Comparison of ENCODE assay signal across 8 cellular contexts in genomic region chr20:2101057-2101934, GRCh38. TPM values are rescaled to one million over a fixed set of nuclear protein-coding genes. Genes with fewer than 3 reads are reported as not detected.
DNase-seq lines count a peak whose midpoint lies in the region; ATAC-seq lines count a peak whose summit lies in the region.

Gene STK35, plus strand, starts transcription at chr20:2101827. Its CDS starts 55 bp downstream, at chr20:2101882.

- peak; percentile 27 for ATAC-seq in GM18519 (IDR thresholded peaks at IDR 0.05; ENCODE audit: low FRiP score, unreplicated experiment)
- ATAC-seq in HG03025 (IDR thresholded peaks at IDR 0.05; ENCODE audit: low FRiP score, unreplicated experiment), result peak; percentile 41

- H3K9me3 Mint-ChIP-seq in stimulated activated naive CD8-positive, alpha-beta T cell treated with anti-CD3 and anti-CD28 coated beads, Interleukin-15, Interleukin-2, amounts not matched to agents 100 ng/mL and 50 ng/mL, for 24 hours, result no peaks in the 10 kb centered on the region

- peak within 1 kb of the TSS; percentile 99 for H3K27ac Mint-ChIP-seq in stimulated activated naive CD8-positive, alpha-beta T cell treated with anti-CD3 and anti-CD28 coated beads, Interleukin-15, Interleukin-2, amounts not matched to agents 100 ng/mL and 50 ng/mL, for 24 hours

- peaks cover 42% of the 10 kb centered on the region for H3K4me1 Mint-ChIP-seq in stimulated activated naive CD8-positive, alpha-beta T cell treated with anti-CD3 and anti-CD28 coated beads, Interleukin-15, Interleukin-2, amounts not matched to agents 100 ng/mL and 50 ng/mL, for 24 hours (ENCODE audit: low read depth)

- peaks cover 25% of the 10 kb centered on the region for H3K36me3 Mint-ChIP-seq in stimulated activated naive CD8-positive, alpha-beta T cell treated with anti-CD3 and anti-CD28 coated beads, Interleukin-15, Interleukin-2, amounts not matched to agents 100 ng/mL and 50 ng/mL, for 24 hours (ENCODE audit: low read depth)

- DNase-seq in ACHN, result peak; percentile 67
- peak; percentile 85 for DNase-seq in NCI-H2029 (lab: John Stamatoyannopoulos, UW)
- peak; percentile 85 for DNase-seq in activated CD4-positive, alpha-beta T cell treated with anti-CD3 and anti-CD28 coated beads for 48 hours
- peak; percentile 54 for DNase-seq in effector CD4-positive, alpha-beta T cell

- H3K27me3 Mint-ChIP-seq in stimulated activated naive CD8-positive, alpha-beta T cell treated with anti-CD3 and anti-CD28 coated beads, Interleukin-15, Interleukin-2, amounts not matched to agents 100 ng/mL and 50 ng/mL, for 24 hours, result no peaks in the 10 kb centered on the region

- H3K4me3 ChIP-seq in mononuclear cell (ENCODE audit: low read length), result peak within 1 kb of the TSS; percentile 79

- H3K27me3 ChIP-seq in mononuclear cell (ENCODE audit: insufficient read depth, low read length), result no peaks in the 10 kb centered on the region

- no peaks in the 10 kb centered on the region for H3K9me3 ChIP-seq in mononuclear cell (ENCODE audit: low read depth, low read length)

- in situ Hi-C loops in ACHN (cut with HindIII; ENCODE audit: low pct_ligation_motif_present, low pct_unique_long_range_greater_than_20kb, low sequenced_read_pairs), result no loop called here

- H3K4me3 Mint-ChIP-seq in stimulated activated naive CD8-positive, alpha-beta T cell treated with anti-CD3 and anti-CD28 coated beads, Interleukin-15, Interleukin-2, amounts not matched to agents 100 ng/mL and 50 ng/mL, for 24 hours, result peak within 1 kb of the TSS; percentile 90

- peaks cover 34% of the 10 kb centered on the region for H3K4me1 ChIP-seq in mononuclear cell (ENCODE audit: insufficient read depth, low read length)

RNA-seq across cellular contexts. Expression of gene STK35, which starts in this region (rescaled TPM):
- total RNA-seq in mononuclear cell, result 30.2 TPM

Comparison
In these comparisons a context has a peak if more than half of its experiments do, and no peak if none do; other contexts are left out.
1. Peak in every context shown above with its lines: DNase-seq, ATAC-seq and H3K4me3 ChIP-seq.